ENCODE assay signal across 10 cellular contexts in genomic region chr13:29845440-29846056, GRCh38. TPM values are rescaled to one million over a fixed set of nuclear protein-coding genes. Genes with fewer than 3 reads are reported as not detected.
DNase-seq lines count a peak whose midpoint lies in the region; ATAC-seq and TF ChIP-seq lines count a peak whose summit lies in the region.
"Had no signal": no experiment of that assay in that cellular context is flagged by ENCODE, and none has a peak within 500 bp of the region (broad histone marks: within the 10 kb centered on the region; RNA-seq: fewer than 3 reads in every experiment).

No MANE protein-coding gene starts in this region.

- TF ChIP-seq CTCF in neural progenitor cell (IDR thresholded peaks at IDR 0.05), result peak; percentile 30

- H3K27me3 ChIP-seq in CD8-positive, alpha-beta memory T cell (ENCODE audit: insufficient read depth, low read length, poor library complexity, severe bottlenecking), result no peaks in the 10 kb centered on the region
- H3K27me3 ChIP-seq in neural progenitor cell, result no peaks in the 10 kb centered on the region

- H4K20me1 ChIP-seq in neural progenitor cell (ENCODE audit: low read depth), result peaks cover 17% of the 10 kb centered on the region

- H3K4me3 Mint-ChIP-seq in CD8-positive, alpha-beta memory T cell, result peak overlapping the region in 6 of 7 donors; percentile 3 to 44 (median 16)
- H3K4me3 Mint-ChIP-seq in neural progenitor cell, result no peak overlapping the region
- no peak overlapping the region for H3K4me3 Mint-ChIP-seq in T-helper 2 cell treated with Interferon-gamma antibody and Interleukin-4, amounts not matched to agents 5 μg/mL and 100 μg/mL, for 36 hours

- H3F3A ChIP-seq in neural progenitor cell (ENCODE audit: low read depth), result peaks cover 16% of the 10 kb centered on the region

- H3K36me3 ChIP-seq in CD8-positive, alpha-beta memory T cell (ENCODE audit: insufficient read depth, low read length), result no peaks in the 10 kb centered on the region
- no peaks in the 10 kb centered on the region for H3K36me3 ChIP-seq in neural progenitor cell

- peaks cover 65 to 73% (median 72%) of the 10 kb centered on the region in 3 donors for H3K4me1 Mint-ChIP-seq in CD8-positive, alpha-beta memory T cell
- peaks cover 43% of the 10 kb centered on the region for H3K4me1 Mint-ChIP-seq in neural progenitor cell
- H3K4me1 Mint-ChIP-seq in T-helper 2 cell treated with Interferon-gamma antibody and Interleukin-4, amounts not matched to agents 5 μg/mL and 100 μg/mL, for 36 hours (ENCODE audit: low read depth), result peaks cover 24% of the 10 kb centered on the region

- CTCF ChIA-PET in CD8-positive, alpha-beta memory T cell (lab: Charles Lee), result interaction anchor here (1.9 to 16.8 kb wide), 5 partner anchors 56 to 287 kb away, joined by 4 to 175 read pairs (median 10); no protein-coding TSS in a partner anchor
- CTCF ChIA-PET in HEK293T (lab: Yijun Ruan, JAX), result interaction anchor here (0.7 to 0.8 kb wide), 2 partner anchors 78 to 88 kb away, joined by 3 to 6 read pairs; no protein-coding TSS in a partner anchor

- H3K9me3 ChIP-seq in CD8-positive, alpha-beta memory T cell (ENCODE audit: low read length), result no peaks in the 10 kb centered on the region
- H3K9me3 ChIP-seq in neural progenitor cell (ENCODE audit: low read depth), result no peaks in the 10 kb centered on the region

- H3K27ac Mint-ChIP-seq in CD8-positive, alpha-beta memory T cell, result no peak overlapping the region
- H3K27ac Mint-ChIP-seq in neural progenitor cell, result no peak overlapping the region
- H3K27ac Mint-ChIP-seq in T-helper 2 cell treated with Interferon-gamma antibody and Interleukin-4, amounts not matched to agents 5 μg/mL and 100 μg/mL, for 36 hours, result no peak overlapping the region
- H3K27ac Mint-ChIP-seq: stimulated activated naive CD8-positive, alpha-beta T cell treated with anti-CD3 and anti-CD28 coated beads, Interleukin-15, amount 100 ng/mL, for 72 hours had no signal

- ATAC-seq in HG03039 (IDR thresholded peaks at IDR 0.05; ENCODE audit: unreplicated experiment), result no peak
- ATAC-seq: stimulated activated naive CD8-positive, alpha-beta T cell treated with anti-CD3 and anti-CD28 coated beads, Interleukin-15, amount 100 ng/mL, for 72 hours had no signal

- peaks cover 0 to 2% of the 10 kb centered on the region in 2 donors for H3K27me3 Mint-ChIP-seq in CD8-positive, alpha-beta memory T cell
- H3K27me3 Mint-ChIP-seq in neural progenitor cell (ENCODE audit: insufficient read depth, low read depth), result no peaks in the 10 kb centered on the region
- no peaks in the 10 kb centered on the region for H3K27me3 Mint-ChIP-seq in T-helper 2 cell treated with Interferon-gamma antibody and Interleukin-4, amounts not matched to agents 5 μg/mL and 100 μg/mL, for 36 hours (ENCODE audit: low read depth)
- H3K27me3 Mint-ChIP-seq: central memory CD8-positive, alpha-beta T cell; stimulated activated naive CD8-positive, alpha-beta T cell treated with anti-CD3 and anti-CD28 coated beads, Interleukin-15, amount 100 ng/mL, for 72 hours had no signal

- peaks cover 0 to 22% (median under 1%) of the 10 kb centered on the region in 3 donors for H3K36me3 Mint-ChIP-seq in CD8-positive, alpha-beta memory T cell
- H3K36me3 Mint-ChIP-seq in neural progenitor cell, result peaks cover under 1% of the 10 kb centered on the region
- peaks cover 8% of the 10 kb centered on the region for H3K36me3 Mint-ChIP-seq in T-helper 2 cell treated with Interferon-gamma antibody and Interleukin-4, amounts not matched to agents 5 μg/mL and 100 μg/mL, for 36 hours (ENCODE audit: low read depth)

- no peaks in the 10 kb centered on the region for H3K9me3 Mint-ChIP-seq in CD8-positive, alpha-beta memory T cell
- peaks cover under 1% of the 10 kb centered on the region for H3K9me3 Mint-ChIP-seq in neural progenitor cell
- no peaks in the 10 kb centered on the region for H3K9me3 Mint-ChIP-seq in T-helper 2 cell treated with Interferon-gamma antibody and Interleukin-4, amounts not matched to agents 5 μg/mL and 100 μg/mL, for 36 hours
- H3K9me3 Mint-ChIP-seq: central memory CD8-positive, alpha-beta T cell; stimulated activated naive CD8-positive, alpha-beta T cell treated with anti-CD3 and anti-CD28 coated beads, Interleukin-15, amount 100 ng/mL, for 72 hours had no signal

- H3K9ac ChIP-seq in neural progenitor cell, result no peak overlapping the region

- H2AFZ ChIP-seq in neural progenitor cell (replicated peaks), result no peak overlapping the region

- POLR2A ChIA-PET in CD8-positive, alpha-beta memory T cell (lab: Charles Lee), result no interaction called here
- POLR2A ChIA-PET in HEK293T (lab: Yijun Ruan, JAX), result no interaction called here

- H3K4me1 ChIP-seq in CD8-positive, alpha-beta memory T cell (ENCODE audit: insufficient read depth, low read length), result peaks cover 29% of the 10 kb centered on the region
- peaks cover 26% of the 10 kb centered on the region for H3K4me1 ChIP-seq in neural progenitor cell

- DNase-seq in CD8-positive, alpha-beta memory T cell, result peak in 1 of 5 donors; percentile 12
- DNase-seq in NAMALWA (ENCODE audit: low spot score) (peak; percentile 33), dermis blood vessel endothelial cell (peak; percentile 33), neural progenitor cell (ENCODE audit: low spot score) (no peak), HEK293T (ENCODE audit: extremely low spot score) (no peak), cortex of kidney (lab: John Stamatoyannopoulos, UW) (no peak)
- DNase-seq in T-helper 2 cell treated with Interferon-gamma antibody and Interleukin-4, amounts not matched to agents 5 μg/mL and 100 μg/mL, for 36 hours (ENCODE audit: low spot score), result no peak
- DNase-seq: stimulated activated naive CD8-positive, alpha-beta T cell treated with anti-CD3 and anti-CD28 coated beads, Interleukin-15, amount 100 ng/mL, for 72 hours had no signal

- peak overlapping the region; percentile 76 for H3K4me2 ChIP-seq in neural progenitor cell

- H3K27ac ChIP-seq in CD8-positive, alpha-beta memory T cell (ENCODE audit: low read depth, low read length), result no peak overlapping the region
- H3K27ac ChIP-seq in neural progenitor cell, result no peak overlapping the region

- H3K4me3 ChIP-seq in CD8-positive, alpha-beta memory T cell (ENCODE audit: low read length), result no peak overlapping the region
- H3K4me3 ChIP-seq in neural progenitor cell, result no peak overlapping the region

- H3K79me2 ChIP-seq in neural progenitor cell (ENCODE audit: low read depth), result peaks cover 89% of the 10 kb centered on the region

TF ChIP-seq in HEK293T, 16 proteins besides CTCF, POLR2A, EP300 and RAD21:
- TF ChIP-seq ZNF384 (IDR thresholded peaks at IDR 0.05) (no peak), CTBP1 (IDR thresholded peaks at IDR 0.05; ENCODE audit: borderline replicate concordance) (no peak), PKNOX1 (IDR thresholded peaks at IDR 0.05) (no peak), TARDBP (IDR thresholded peaks at IDR 0.05) (no peak), ELF4 (IDR thresholded peaks at IDR 0.05) (no peak), NFRKB (IDR thresholded peaks at IDR 0.05) (no peak), L3MBTL2 (conservative IDR thresholded peaks at IDR 0.05) (no peak)

RNA-seq across cellular contexts. Expression of gene UBL3, which starts 4.9 kb away (rescaled TPM):
- 10 to 100 TPM; 15.0 to 15.2 TPM for total RNA-seq in CD8-positive, alpha-beta memory T cell
- polyA plus RNA-seq in CD8-positive, alpha-beta memory T cell, result 37.0 TPM
- total RNA-seq in dermis blood vessel endothelial cell (12.8 and 15.1 TPM in 2 replicates), neural progenitor cell (ENCODE audit: low replicate concordance) (16.9 and 20.0 TPM in 2 replicates)

Comparison
In these comparisons a context has a peak if more than half of its experiments do, and no peak if none do; other contexts are left out.
1. DNase-seq: peak in NAMALWA (single experiment) and dermis blood vessel endothelial cell (single experiment); none in neural progenitor cell (single experiment), HEK293T (single experiment), T-helper 2 cell treated with Interferon-gamma antibody and Interleukin-4, amounts not matched to agents 5 μg/mL and 100 μg/mL, for 36 hours (single experiment) and cortex of kidney (single experiment).
2. H3K4me3 Mint-ChIP-seq: peak in CD8-positive, alpha-beta memory T cell (6 of 7); none in neural progenitor cell (single experiment) and T-helper 2 cell treated with Interferon-gamma antibody and Interleukin-4, amounts not matched to agents 5 μg/mL and 100 μg/mL, for 36 hours (single experiment).